In the genomic region with DNA sequence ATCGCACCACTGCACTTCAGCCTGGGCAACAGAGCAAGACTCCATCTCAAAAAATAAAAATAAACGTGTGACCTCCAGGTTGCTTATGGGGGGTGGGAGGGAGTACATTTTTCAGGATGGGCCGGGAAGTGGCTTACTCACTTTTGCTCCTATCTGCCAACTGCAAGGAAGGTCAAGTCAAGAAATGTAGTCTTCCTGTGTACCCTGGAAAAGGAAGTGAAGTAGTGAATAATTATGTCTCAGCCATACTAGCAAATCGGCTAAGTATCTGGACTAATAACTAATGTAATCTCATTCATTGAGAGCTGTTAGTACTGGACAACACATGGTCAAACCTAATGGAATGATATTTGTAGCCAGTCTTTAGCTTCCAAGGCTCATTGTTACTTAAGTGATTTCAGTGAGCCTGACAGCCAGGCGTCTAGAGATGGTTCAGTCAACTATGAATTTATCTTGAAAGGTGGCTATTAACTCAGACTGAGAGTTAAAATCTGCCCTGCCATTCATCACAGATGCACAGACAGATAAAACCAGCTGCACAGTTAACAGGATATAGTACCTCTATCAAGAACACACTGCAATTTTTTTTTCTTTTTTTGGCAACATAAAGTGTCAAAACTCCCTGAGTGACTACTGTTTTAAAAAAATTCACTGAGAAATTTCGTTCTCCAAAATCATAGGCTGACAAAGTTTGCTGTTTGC, we compare ENCODE assay signal across 30 cellular contexts. TPM values are rescaled to one million over a fixed set of nuclear protein-coding genes. Genes with fewer than 3 reads are reported as not detected.
DNase-seq lines count a peak whose midpoint lies in the region; ATAC-seq and FAIRE-seq lines count a peak whose summit lies in the region.
"Had no signal": no experiment of that assay in that cellular context is flagged by ENCODE, and none has a peak within 500 bp of the region (broad histone marks: within the 10 kb centered on the region; RNA-seq: fewer than 3 reads in every experiment).

No MANE protein-coding gene starts in this region.

- peaks cover 36% of the 10 kb centered on the region for H3K4me1 Mint-ChIP-seq in activated CD4-positive, alpha-beta T cell treated with anti-CD3 and anti-CD28 coated beads, Interleukin-2, amount 10 ng/mL, durations not matched to agents 7 days and 5 days
- peaks cover 32 to 54% (median 43%) of the 10 kb centered on the region in 4 donors for H3K4me1 Mint-ChIP-seq in CD4-positive, alpha-beta memory T cell

- H3K27ac Mint-ChIP-seq in activated CD4-positive, alpha-beta T cell treated with anti-CD3 and anti-CD28 coated beads, Interleukin-2, amount 10 ng/mL, durations not matched to agents 7 days and 5 days: peak overlapping the region; percentile 34
- peak overlapping the region; percentile 25 to 90 (median 77) for H3K27ac Mint-ChIP-seq in CD4-positive, alpha-beta memory T cell
- H3K27ac Mint-ChIP-seq: endodermal cell had no signal

- H3K4me3 ChIP-seq in CD4-positive, alpha-beta memory T cell (ENCODE audit: low read length in 2 of 2): no peak overlapping the region
- no peak overlapping the region for H3K4me3 ChIP-seq in small intestine (ENCODE audit: low read depth in 1 of 2, low read length in 2 of 2)
- H3K4me3 ChIP-seq: adrenal gland, heart left ventricle, psoas muscle, sigmoid colon, tibial artery had no signal

- CTCF ChIA-PET in activated CD4-positive, alpha-beta T cell treated with anti-CD3 and anti-CD28 coated beads, Interleukin-2, amount 10 ng/mL, durations not matched to agents 7 days and 5 days (lab: Charles Lee): interaction anchor here (1.4 to 2.0 kb wide), 2 partner anchors 15 to 25 kb away, joined by 6 to 8 read pairs; a partner anchor contains a TSS
- CTCF ChIA-PET in CD4-positive, alpha-beta memory T cell (lab: Charles Lee; ENCODE audit: partially characterized antibody): interaction anchor here (0.6 to 1.6 kb wide), 6 partner anchors 12 to 191 kb away, joined by 3 to 10 read pairs (median 4); no protein-coding TSS in a partner anchor

- DNase-seq in activated CD4-positive, alpha-beta T cell treated with anti-CD3 and anti-CD28 coated beads, Interleukin-2, amount 10 ng/mL, durations not matched to agents 7 days and 5 days: no peak
- no peak for DNase-seq in activated CD4-positive, alpha-beta T cell treated with anti-CD3 and anti-CD28 coated beads, Interleukin-2, amount 50 U/mL, for 48 hours
- DNase-seq in CD4-positive, alpha-beta memory T cell: peak in 4 of 5 donors; percentile 34 to 58 (median 34)
- DNase-seq in NCI-H82 treated with DMSO at 0.1 percent for 48 hours (lab: John Stamatoyannopoulos, UW; ENCODE audit: unreplicated experiment): peak; percentile 5
- peak; percentile 60 for DNase-seq in dermis blood vessel endothelial cell
- DNase-seq in small intestine: no peak
- DNase-seq: adrenal gland; central memory CD4-positive, alpha-beta T cell; endodermal cell; heart left ventricle; NCI-H1048; NCI-H2107; NCI-H446; NCI-H774; nucleus accumbens; psoas muscle; SIG-M5; sigmoid colon; stimulated activated CD4-positive, alpha-beta T cell treated with anti-CD3 and anti-CD28 coated beads, Interleukin-4, amount 100 ng/mL, for 1 hour; T-helper 9 cell; tibial artery had no signal

- H3K36me3 ChIP-seq in CD4-positive, alpha-beta memory T cell (ENCODE audit: insufficient read depth, low read length): no peaks in the 10 kb centered on the region
- H3K36me3 ChIP-seq in small intestine (ENCODE audit: control insufficient read depth in 2 of 2, insufficient read depth in 2 of 2, low read length in 2 of 2): peaks cover 0 to 8% of the 10 kb centered on the region in 2 donors

- no peak overlapping the region for H3K27ac ChIP-seq in CD4-positive, alpha-beta memory T cell (ENCODE audit: low read depth, low read length)
- H3K27ac ChIP-seq in small intestine (ENCODE audit: low read depth in 1 of 2, low read length in 1 of 2): no peak overlapping the region
- H3K27ac ChIP-seq: adrenal gland, psoas muscle, sigmoid colon, tibial artery, VCaP had no signal

- 61 to 67% (median 66%) methylated on average over 6 of the region's 6 CpGs for WGBS in small intestine, 3 donors

- H3K27me3 Mint-ChIP-seq in activated CD4-positive, alpha-beta T cell treated with anti-CD3 and anti-CD28 coated beads, Interleukin-2, amount 10 ng/mL, durations not matched to agents 7 days and 5 days: no peaks in the 10 kb centered on the region
- no peaks in the 10 kb centered on the region for H3K27me3 Mint-ChIP-seq in CD4-positive, alpha-beta memory T cell

- ATAC-seq in GM21367 (IDR thresholded peaks at IDR 0.05; ENCODE audit: unreplicated experiment) (no peak), GM19395 (IDR thresholded peaks at IDR 0.05; ENCODE audit: unreplicated experiment) (no peak)
- ATAC-seq: esophagus mucosa, heart left ventricle, psoas muscle had no signal

- H3K36me3 Mint-ChIP-seq in activated CD4-positive, alpha-beta T cell treated with anti-CD3 and anti-CD28 coated beads, Interleukin-2, amount 10 ng/mL, durations not matched to agents 7 days and 5 days (ENCODE audit: low read depth): peaks cover 13% of the 10 kb centered on the region
- peaks cover 4 to 26% of the 10 kb centered on the region in 2 donors for H3K36me3 Mint-ChIP-seq in CD4-positive, alpha-beta memory T cell

- peaks cover 50% of the 10 kb centered on the region for H3K4me1 ChIP-seq in CD4-positive, alpha-beta memory T cell (ENCODE audit: insufficient read depth, low read length)
- peaks cover 0 to 4% of the 10 kb centered on the region in 2 donors for H3K4me1 ChIP-seq in small intestine (ENCODE audit: control insufficient read depth in 2 of 2, insufficient read depth in 1 of 2, low read depth in 1 of 2, low read length in 1 of 2)

- intact Hi-C loops in CD4-positive, alpha-beta memory T cell (cut with micrococcal nuclease): loop anchor here (1.0 kb wide), 1 partner anchor 13 kb away; no protein-coding TSS in a partner anchor

- POLR2A ChIA-PET in activated CD4-positive, alpha-beta T cell treated with anti-CD3 and anti-CD28 coated beads, Interleukin-2, amount 10 ng/mL, durations not matched to agents 7 days and 5 days (lab: Charles Lee): interaction anchor here (0.6 to 0.7 kb wide), 2 partner anchors 12 to 16 kb away, joined by 3 read pairs; no protein-coding TSS in a partner anchor
- POLR2A ChIA-PET in CD4-positive, alpha-beta memory T cell (lab: Charles Lee; ENCODE audit: partially characterized antibody): interaction anchor here (0.8 to 2.3 kb wide), 6 partner anchors 11 to 177 kb away, joined by 3 to 14 read pairs (median 4); a partner anchor contains a TSS

- H3K9me3 ChIP-seq in CD4-positive, alpha-beta memory T cell (ENCODE audit: control insufficient read depth in 1 of 2, low read length in 2 of 2): no peaks in the 10 kb centered on the region
- no peaks in the 10 kb centered on the region for H3K9me3 ChIP-seq in small intestine (ENCODE audit: control insufficient read depth, low read depth)
- H3K9me3 ChIP-seq: adrenal gland, heart left ventricle, psoas muscle, sigmoid colon, tibial artery had no signal

- H3K27me3 ChIP-seq in CD4-positive, alpha-beta memory T cell (ENCODE audit: insufficient read depth, low read length): no peaks in the 10 kb centered on the region
- no peaks in the 10 kb centered on the region for H3K27me3 ChIP-seq in small intestine (ENCODE audit: control insufficient read depth in 2 of 2, insufficient read depth in 2 of 2, low read length in 2 of 2)
- H3K27me3 ChIP-seq: adrenal gland, heart left ventricle, sigmoid colon, tibial artery had no signal

- no peaks in the 10 kb centered on the region for H3K9me3 Mint-ChIP-seq in activated CD4-positive, alpha-beta T cell treated with anti-CD3 and anti-CD28 coated beads, Interleukin-2, amount 10 ng/mL, durations not matched to agents 7 days and 5 days
- no peaks in the 10 kb centered on the region for H3K9me3 Mint-ChIP-seq in CD4-positive, alpha-beta memory T cell
- H3K9me3 Mint-ChIP-seq: CD14-positive monocyte, endodermal cell had no signal

- no peak overlapping the region for H3K4me3 Mint-ChIP-seq in activated CD4-positive, alpha-beta T cell treated with anti-CD3 and anti-CD28 coated beads, Interleukin-2, amount 10 ng/mL, durations not matched to agents 7 days and 5 days
- peak overlapping the region in 6 of 8 donors; percentile 9 to 88 (median 55) for H3K4me3 Mint-ChIP-seq in CD4-positive, alpha-beta memory T cell
- H3K4me3 Mint-ChIP-seq: CD14-positive monocyte, endodermal cell had no signal

- FAIRE-seq in small intestine (lab: Jason Lieb, UNC): no peak
- FAIRE-seq: A204.1, GM19239, H54, RCC 7860 had no signal

RNA-seq across cellular contexts. Expression of a gene that starts 3.7 kb away (rescaled TPM):
- total RNA-seq in activated CD4-positive, alpha-beta T cell treated with anti-CD3 and anti-CD28 coated beads, Interleukin-2, amount 10 ng/mL, durations not matched to agents 7 days and 5 days: 10 to 100 TPM; 22.3 to 23.8 TPM
- total RNA-seq in CD4-positive, alpha-beta memory T cell: 10 to 100 TPM; 17.7 to 20.3 TPM
- 10 to 100 TPM; 21.8 to 22.8 TPM for polyA plus RNA-seq in CD4-positive, alpha-beta memory T cell
- total RNA-seq in dermis blood vessel endothelial cell: 15.5 and 24.3 TPM in 2 replicates
- polyA plus RNA-seq in small intestine: 10 to 100 TPM; 29.1 to 48.8 (median 35.9) TPM

RNA-seq across cellular contexts. Expression of a gene that starts 25.2 kb away (rescaled TPM):
- 10 to 100 TPM; 38.7 to 40.3 TPM for total RNA-seq in activated CD4-positive, alpha-beta T cell treated with anti-CD3 and anti-CD28 coated beads, Interleukin-2, amount 10 ng/mL, durations not matched to agents 7 days and 5 days
- 10 to 100 TPM; 98.5 to 98.8 TPM for total RNA-seq in CD4-positive, alpha-beta memory T cell
- polyA plus RNA-seq in CD4-positive, alpha-beta memory T cell: 10 to 100 TPM; 29.5 to 50.8 TPM
- 138 and 207 TPM in 2 replicates for total RNA-seq in dermis blood vessel endothelial cell
- 10 to 100 TPM in 2 of 3 donors, 1 to 10 TPM in 1; 8.1 to 17.1 (median 11.4) TPM for polyA plus RNA-seq in small intestine

RNA-seq across cellular contexts. Expression of a gene that starts 46.7 kb away (rescaled TPM):
- 100 to 1,000 TPM; 135 to 139 TPM for total RNA-seq in activated CD4-positive, alpha-beta T cell treated with anti-CD3 and anti-CD28 coated beads, Interleukin-2, amount 10 ng/mL, durations not matched to agents 7 days and 5 days
- 10 to 100 TPM; 88.1 to 93.0 TPM for total RNA-seq in CD4-positive, alpha-beta memory T cell
- polyA plus RNA-seq in CD4-positive, alpha-beta memory T cell: 10 to 100 TPM; 75.6 to 85.0 TPM
- 27.9 and 55.2 TPM in 2 replicates for total RNA-seq in dermis blood vessel endothelial cell
- polyA plus RNA-seq in small intestine: 10 to 100 TPM; 18.4 to 30.0 (median 25.5) TPM

Comparison
In these comparisons a context has a peak if more than half of its experiments do, and no peak if none do; other contexts are left out.
1. DNase-seq: peak in CD4-positive, alpha-beta memory T cell (4 of 5), NCI-H82 treated with DMSO at 0.1 percent for 48 hours (single experiment) and dermis blood vessel endothelial cell (single experiment); none in activated CD4-positive, alpha-beta T cell treated with anti-CD3 and anti-CD28 coated beads, Interleukin-2, amount 10 ng/mL, durations not matched to agents 7 days and 5 days (single experiment), activated CD4-positive, alpha-beta T cell treated with anti-CD3 and anti-CD28 coated beads, Interleukin-2, amount 50 U/mL, for 48 hours (0 of 2) and small intestine (single experiment).